9 cellular contexts compared by ENCODE assay signal in genomic region chr9:22238809-22239684, GRCh38.
DNase-seq lines count a peak whose midpoint lies in the region; ATAC-seq and TF ChIP-seq lines count a peak whose summit lies in the region.
"Had no signal": no experiment of that assay in that cellular context is flagged by ENCODE, and none has a peak within 500 bp of the region (broad histone marks: within the 10 kb centered on the region; RNA-seq: fewer than 3 reads in every experiment).

No MANE protein-coding gene starts in this region.

- H3K4me1 ChIP-seq in MM.1S (ENCODE audit: low read length) (peaks cover 58% of the 10 kb centered on the region), liver (ENCODE audit: control insufficient read depth in 4 of 4, insufficient read depth in 4 of 4, low read length in 3 of 4) (peaks cover 0 to 3% (median 0%) of the 10 kb centered on the region in 4 donors)

- peak overlapping the region; percentile 59 for H3K4me2 ChIP-seq in MM.1S (ENCODE audit: low read depth, low read length)

- H3K9me2 ChIP-seq in MM.1S (replicated peaks; ENCODE audit: insufficient read depth, low read length), result no peaks in the 10 kb centered on the region

- peak overlapping the region; percentile 69 for H2AFZ ChIP-seq in MM.1S (ENCODE audit: low read length)

- H3K9me3 ChIP-seq in MM.1S (replicated peaks; ENCODE audit: insufficient read depth, low read length), result no peaks in the 10 kb centered on the region
- no peaks in the 10 kb centered on the region for H3K9me3 ChIP-seq in liver (ENCODE audit: control insufficient read depth in 4 of 4, low read length in 3 of 4)

- peak; percentile 65 to 66 for TF ChIP-seq RAD21 in liver (IDR thresholded peaks at IDR 0.05)

- no peak for ATAC-seq in HG02610 (IDR thresholded peaks at IDR 0.05; ENCODE audit: unreplicated experiment)

- 20% methylated on average over 9 of the region's 9 CpGs for WGBS in liver

- H3K9ac ChIP-seq in MM.1S (ENCODE audit: low read length) (peak overlapping the region; percentile 53; the same call in 1 of the 2 replicates), liver (ENCODE audit: low read depth in 1 of 2, low read length in 2 of 2) (peak overlapping the region in 1 of 2 donors; percentile 51)

- peak overlapping the region; percentile 10; the same call in 1 of the 2 replicates for H3K4me3 ChIP-seq in MM.1S (ENCODE audit: low read length)
- no peak overlapping the region for H3K4me3 ChIP-seq in astrocyte of the cerebellum (ENCODE audit: low read depth, low read length)
- no peak overlapping the region for H3K4me3 ChIP-seq in liver (ENCODE audit: low read depth in 1 of 3, low read length in 3 of 3)
- H3K4me3 ChIP-seq: skin epidermis had no signal

- TF ChIP-seq CTCF in MM.1S (IDR thresholded peaks at IDR 0.05; ENCODE audit: low read length) (no peak), astrocyte of the cerebellum (IDR thresholded peaks at IDR 0.05; ENCODE audit: low read depth, low read length, missing control alignments) (peak; percentile 67), liver (IDR thresholded peaks at IDR 0.05; ENCODE audit: low read depth, low read length, missing input control) (peak; percentile 44)

- in situ Hi-C loops in astrocyte of the cerebellum (cut with HindIII; ENCODE audit: low sequenced_read_pairs), result loop anchor here (25.0 kb wide), 1 partner anchor 202 kb away; no protein-coding TSS in a partner anchor

- no peaks in the 10 kb centered on the region for H3K79me2 ChIP-seq in MM.1S (ENCODE audit: low read length)

- peak overlapping the region; percentile 96; the same call in 1 of the 2 replicates for H3K27ac ChIP-seq in MM.1S (ENCODE audit: low read length)
- no peak overlapping the region for H3K27ac ChIP-seq in liver (ENCODE audit: low read depth in 1 of 2, low read length in 2 of 2)

- peaks cover 55% of the 10 kb centered on the region for H3F3A ChIP-seq in MM.1S (ENCODE audit: insufficient read depth, low read length)

- no peaks in the 10 kb centered on the region for H4K20me1 ChIP-seq in MM.1S (ENCODE audit: insufficient read depth, low read length)

- H3K36me3 ChIP-seq in MM.1S (replicated peaks; ENCODE audit: insufficient read depth, low read length), result no peaks in the 10 kb centered on the region
- no peaks in the 10 kb centered on the region for H3K36me3 ChIP-seq in liver (ENCODE audit: control insufficient read depth in 4 of 4, insufficient read depth in 3 of 4, low read depth in 1 of 4, low read length in 3 of 4)

- DNase-seq in ELF-1 (ENCODE audit: low read depth, low spot score) (peak; percentile 29), MM.1S (peak; percentile 48), astrocyte of the cerebellum (ENCODE audit: low read depth) (peak; percentile 45), GM19238 (ENCODE audit: insufficient read length, low spot score) (no peak), ecto neural progenitor cell (ENCODE audit: low spot score) (no peak)
- no peak for DNase-seq in stimulated activated CD4-positive, alpha-beta T cell treated with anti-CD3 and anti-CD28 coated beads, Interleukin-2, amount 100 ng/mL, for 24 hours

- H3K27me3 ChIP-seq in MM.1S (replicated peaks; ENCODE audit: insufficient read depth, low read length), result no peaks in the 10 kb centered on the region
- H3K27me3 ChIP-seq in liver (ENCODE audit: control insufficient read depth in 4 of 4, insufficient read depth in 4 of 4, low read length in 3 of 4), result no peaks in the 10 kb centered on the region

TF ChIP-seq in liver, 16 proteins besides CTCF, POLR2A, EP300 and RAD21:
- TF ChIP-seq GABPA (IDR thresholded peaks at IDR 0.05 in 1 of 2, conservative IDR thresholded peaks at IDR 0.05 in 1 of 2), result no peak
- no peak for TF ChIP-seq YY1 (IDR thresholded peaks at IDR 0.05)
- TF ChIP-seq, protein P1, sequence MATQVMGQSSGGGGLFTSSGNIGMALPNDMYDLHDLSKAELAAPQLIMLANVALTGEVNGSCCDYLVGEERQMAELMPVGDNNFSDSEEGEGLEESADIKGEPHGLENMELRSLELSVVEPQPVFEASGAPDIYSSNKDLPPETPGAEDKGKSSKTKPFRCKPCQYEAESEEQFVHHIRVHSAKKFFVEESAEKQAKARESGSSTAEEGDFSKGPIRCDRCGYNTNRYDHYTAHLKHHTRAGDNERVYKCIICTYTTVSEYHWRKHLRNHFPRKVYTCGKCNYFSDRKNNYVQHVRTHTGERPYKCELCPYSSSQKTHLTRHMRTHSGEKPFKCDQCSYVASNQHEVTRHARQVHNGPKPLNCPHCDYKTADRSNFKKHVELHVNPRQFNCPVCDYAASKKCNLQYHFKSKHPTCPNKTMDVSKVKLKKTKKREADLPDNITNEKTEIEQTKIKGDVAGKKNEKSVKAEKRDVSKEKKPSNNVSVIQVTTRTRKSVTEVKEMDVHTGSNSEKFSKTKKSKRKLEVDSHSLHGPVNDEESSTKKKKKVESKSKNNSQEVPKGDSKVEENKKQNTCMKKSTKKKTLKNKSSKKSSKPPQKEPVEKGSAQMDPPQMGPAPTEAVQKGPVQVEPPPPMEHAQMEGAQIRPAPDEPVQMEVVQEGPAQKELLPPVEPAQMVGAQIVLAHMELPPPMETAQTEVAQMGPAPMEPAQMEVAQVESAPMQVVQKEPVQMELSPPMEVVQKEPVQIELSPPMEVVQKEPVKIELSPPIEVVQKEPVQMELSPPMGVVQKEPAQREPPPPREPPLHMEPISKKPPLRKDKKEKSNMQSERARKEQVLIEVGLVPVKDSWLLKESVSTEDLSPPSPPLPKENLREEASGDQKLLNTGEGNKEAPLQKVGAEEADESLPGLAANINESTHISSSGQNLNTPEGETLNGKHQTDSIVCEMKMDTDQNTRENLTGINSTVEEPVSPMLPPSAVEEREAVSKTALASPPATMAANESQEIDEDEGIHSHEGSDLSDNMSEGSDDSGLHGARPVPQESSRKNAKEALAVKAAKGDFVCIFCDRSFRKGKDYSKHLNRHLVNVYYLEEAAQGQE (IDR thresholded peaks at IDR 0.05), result no peak
- TF ChIP-seq NR2F2 (IDR thresholded peaks at IDR 0.05), result no peak
- TF ChIP-seq, protein P2, sequence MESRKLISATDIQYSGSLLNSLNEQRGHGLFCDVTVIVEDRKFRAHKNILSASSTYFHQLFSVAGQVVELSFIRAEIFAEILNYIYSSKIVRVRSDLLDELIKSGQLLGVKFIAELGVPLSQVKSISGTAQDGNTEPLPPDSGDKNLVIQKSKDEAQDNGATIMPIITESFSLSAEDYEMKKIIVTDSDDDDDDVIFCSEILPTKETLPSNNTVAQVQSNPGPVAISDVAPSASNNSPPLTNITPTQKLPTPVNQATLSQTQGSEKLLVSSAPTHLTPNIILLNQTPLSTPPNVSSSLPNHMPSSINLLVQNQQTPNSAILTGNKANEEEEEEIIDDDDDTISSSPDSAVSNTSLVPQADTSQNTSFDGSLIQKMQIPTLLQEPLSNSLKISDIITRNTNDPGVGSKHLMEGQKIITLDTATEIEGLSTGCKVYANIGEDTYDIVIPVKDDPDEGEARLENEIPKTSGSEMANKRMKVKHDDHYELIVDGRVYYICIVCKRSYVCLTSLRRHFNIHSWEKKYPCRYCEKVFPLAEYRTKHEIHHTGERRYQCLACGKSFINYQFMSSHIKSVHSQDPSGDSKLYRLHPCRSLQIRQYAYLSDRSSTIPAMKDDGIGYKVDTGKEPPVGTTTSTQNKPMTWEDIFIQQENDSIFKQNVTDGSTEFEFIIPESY (IDR thresholded peaks at IDR 0.05), result no peak
- no peak for TF ChIP-seq FOXA1 (IDR thresholded peaks at IDR 0.05)
- no peak for TF ChIP-seq HNF4G (IDR thresholded peaks at IDR 0.05)
- no peak for TF ChIP-seq EGR1 (IDR thresholded peaks at IDR 0.05; ENCODE audit: low read depth in 2 of 2)
- TF ChIP-seq ATF3 (IDR thresholded peaks at IDR 0.05), result no peak
- no peak for TF ChIP-seq TAF1 (conservative IDR thresholded peaks at IDR 0.05)
- no peak for TF ChIP-seq SP1 (IDR thresholded peaks at IDR 0.05)
- TF ChIP-seq JUND (IDR thresholded peaks at IDR 0.05), result no peak
- TF ChIP-seq RXRA (IDR thresholded peaks at IDR 0.05), result no peak
- no peak for TF ChIP-seq FOXA2 (IDR thresholded peaks at IDR 0.05)

Comparison
In these comparisons a context has a peak if more than half of its experiments do, and no peak if none do; other contexts are left out.
1. DNase-seq: peak in ELF-1 (single experiment), MM.1S (single experiment) and astrocyte of the cerebellum (single experiment); none in stimulated activated CD4-positive, alpha-beta T cell treated with anti-CD3 and anti-CD28 coated beads, Interleukin-2, amount 100 ng/mL, for 24 hours (0 of 2), GM19238 (single experiment) and ecto neural progenitor cell (single experiment).